In the genomic region with DNA sequence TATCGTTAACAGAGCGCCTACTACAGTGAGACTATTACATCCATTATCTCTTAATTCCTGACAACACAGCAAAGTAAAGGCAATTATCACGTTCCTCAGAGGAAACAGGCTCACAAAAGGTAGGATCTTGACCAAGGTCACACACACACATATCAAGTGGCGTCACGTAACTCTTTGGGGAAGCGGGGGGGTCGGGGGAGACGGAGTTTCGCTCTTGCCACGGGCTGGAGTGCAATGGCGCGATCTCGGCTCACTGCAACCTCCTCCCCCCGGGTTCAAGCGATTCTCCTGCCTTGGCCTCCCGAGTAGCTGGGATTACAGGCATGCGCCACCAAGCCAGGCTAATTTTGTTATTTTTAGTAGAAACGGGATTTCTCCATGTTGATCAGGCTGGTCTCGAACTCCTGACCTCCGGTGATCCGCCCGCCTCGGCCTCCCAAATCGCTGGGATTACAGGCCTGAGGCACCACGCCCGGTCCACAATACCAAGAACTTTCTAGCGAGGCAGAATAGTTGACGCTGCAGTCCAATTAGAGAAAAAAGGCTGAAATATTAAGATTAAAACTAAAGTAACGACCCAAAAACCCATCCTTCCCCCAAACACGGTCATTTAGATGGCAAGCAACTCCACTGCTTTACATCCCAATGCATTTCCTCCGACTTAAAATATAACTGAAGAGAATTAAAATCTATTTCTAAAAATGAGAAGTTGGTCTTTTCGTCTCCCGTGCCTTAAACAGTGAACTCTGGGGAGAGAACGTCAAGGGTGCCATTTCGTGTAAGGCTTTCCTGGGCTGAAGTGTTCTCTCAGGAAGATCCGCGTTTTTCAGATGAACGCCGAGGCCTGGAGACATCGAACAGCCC, we compare ENCODE assay signal across 9 cellular contexts. TPM values are rescaled to one million over a fixed set of nuclear protein-coding genes. Genes with fewer than 3 reads are reported as not detected.
A peak's percentile ranks its signal among the peaks of the same experiment; 100 is the strongest.
DNase-seq lines count a peak whose midpoint lies in the region; ATAC-seq, FAIRE-seq and TF ChIP-seq lines count a peak whose summit lies in the region.
"Had no signal": no experiment of that assay in that cellular context is flagged by ENCODE, and none has a peak within 500 bp of the region (broad histone marks: within the 10 kb centered on the region; RNA-seq: fewer than 3 reads in every experiment).

No MANE protein-coding gene starts in this region.

- H3K27me3 ChIP-seq in muscle layer of colon (ENCODE audit: control insufficient read depth in 1 of 2, insufficient read depth in 2 of 2, low read length in 2 of 2), result no peaks in the 10 kb centered on the region

- intact Hi-C loops in activated CD4-positive, alpha-beta T cell treated with anti-CD3 and anti-CD28 coated beads, Interleukin-2, amount 10 ng/mL, durations not matched to agents 24 days and 14 days (cut with micrococcal nuclease), result loop anchor here (2.0 to 5.0 kb wide), 3 partner anchors 106 to 323 kb away; partner anchors contain the start of genes GTPBP1 and PLA2G6

- DNase-seq in D721Med (ENCODE audit: insufficient read length, low spot score), result no peak
- DNase-seq in M059J (ENCODE audit: low read depth), result peak; percentile 46
- peak; percentile 86 for DNase-seq in activated CD4-positive, alpha-beta T cell treated with anti-CD3 and anti-CD28 coated beads, Interleukin-2, amount 10 ng/mL, durations not matched to agents 24 days and 14 days
- DNase-seq in effector CD4-positive, alpha-beta T cell, result peak; percentile 44
- peak; percentile 16 to 67 (median 40) for DNase-seq in stimulated activated naive CD4-positive, alpha-beta T cell (lab: John Stamatoyannopoulos, UW)
- no peak for DNase-seq in D341Med (ENCODE audit: low spot score)

- H3K27me3 Mint-ChIP-seq in activated CD4-positive, alpha-beta T cell treated with anti-CD3 and anti-CD28 coated beads, Interleukin-2, amount 10 ng/mL, durations not matched to agents 24 days and 14 days, result no peaks in the 10 kb centered on the region

- H3K9me3 Mint-ChIP-seq in activated CD4-positive, alpha-beta T cell treated with anti-CD3 and anti-CD28 coated beads, Interleukin-2, amount 10 ng/mL, durations not matched to agents 24 days and 14 days, result peaks cover 7% of the 10 kb centered on the region

- H3K4me3 Mint-ChIP-seq in activated CD4-positive, alpha-beta T cell treated with anti-CD3 and anti-CD28 coated beads, Interleukin-2, amount 10 ng/mL, durations not matched to agents 24 days and 14 days, result peak overlapping the region; percentile 99

- peak overlapping the region; percentile 81 to 90 for H3K4me3 ChIP-seq in muscle layer of colon (ENCODE audit: low read depth in 1 of 2, low read length in 2 of 2)

- H3K9me3 ChIP-seq in muscle layer of colon (ENCODE audit: low read length), result no peaks in the 10 kb centered on the region

- FAIRE-seq in D721Med (lab: Jason Lieb, UNC), result no peak
- FAIRE-seq: TTC549 had no signal

- H3K9ac ChIP-seq in muscle layer of colon (ENCODE audit: low read length), result peak overlapping the region; percentile 88

- peak; percentile 10 for TF ChIP-seq CTCF in D721Med (IDR thresholded peaks at IDR 0.05; ENCODE audit: insufficient read depth, missing control alignments)

- peaks cover 53% of the 10 kb centered on the region for H3K36me3 Mint-ChIP-seq in activated CD4-positive, alpha-beta T cell treated with anti-CD3 and anti-CD28 coated beads, Interleukin-2, amount 10 ng/mL, durations not matched to agents 24 days and 14 days (ENCODE audit: low read depth)

- peak overlapping the region; percentile 98 for H3K27ac Mint-ChIP-seq in activated CD4-positive, alpha-beta T cell treated with anti-CD3 and anti-CD28 coated beads, Interleukin-2, amount 10 ng/mL, durations not matched to agents 24 days and 14 days

- peaks cover 45% of the 10 kb centered on the region for H3K4me1 Mint-ChIP-seq in activated CD4-positive, alpha-beta T cell treated with anti-CD3 and anti-CD28 coated beads, Interleukin-2, amount 10 ng/mL, durations not matched to agents 24 days and 14 days

- peaks cover 43% of the 10 kb centered on the region for H3K4me1 ChIP-seq in muscle layer of colon (ENCODE audit: insufficient read depth, low read length)

- peaks cover 20% of the 10 kb centered on the region for H3K36me3 ChIP-seq in muscle layer of colon (ENCODE audit: insufficient read depth, low read length)

- ATAC-seq in HG03460 (IDR thresholded peaks at IDR 0.05; ENCODE audit: unreplicated experiment), result no peak

- H3K27ac ChIP-seq in muscle layer of colon (ENCODE audit: low read depth, low read length), result peak overlapping the region; percentile 91

RNA-seq across cellular contexts. Expression of gene DDX17, which starts 1.1 kb away (rescaled TPM):
- total RNA-seq in M059J (2014; rRNA removed; shearing (Covaris generic)), result 233 and 380 TPM in 2 replicates
- 373 and 374 TPM in 2 replicates for total RNA-seq in activated CD4-positive, alpha-beta T cell treated with anti-CD3 and anti-CD28 coated beads, Interleukin-2, amount 10 ng/mL, durations not matched to agents 24 days and 14 days

RNA-seq across cellular contexts. Expression of gene KDELR3, which starts 37.1 kb away (rescaled TPM):
- total RNA-seq in M059J (2014; rRNA removed; shearing (Covaris generic)), result 58.5 and 83.7 TPM in 2 replicates
- total RNA-seq in activated CD4-positive, alpha-beta T cell treated with anti-CD3 and anti-CD28 coated beads, Interleukin-2, amount 10 ng/mL, durations not matched to agents 24 days and 14 days, result 1.1 and 1.3 TPM in 2 replicates

RNA-seq across cellular contexts. Expression of gene KCNJ4, which starts 50.0 kb away (rescaled TPM):
- total RNA-seq in M059J (2014; rRNA removed; shearing (Covaris generic)), result 0.22 and 1.1 TPM in 2 replicates
- not detected in 2 replicates for total RNA-seq in activated CD4-positive, alpha-beta T cell treated with anti-CD3 and anti-CD28 coated beads, Interleukin-2, amount 10 ng/mL, durations not matched to agents 24 days and 14 days

Comparison
In these comparisons a context has a peak if more than half of its experiments do, and no peak if none do; other contexts are left out.
1. DNase-seq: peak in M059J (single experiment), activated CD4-positive, alpha-beta T cell treated with anti-CD3 and anti-CD28 coated beads, Interleukin-2, amount 10 ng/mL, durations not matched to agents 24 days and 14 days (single experiment), effector CD4-positive, alpha-beta T cell (single experiment) and stimulated activated naive CD4-positive, alpha-beta T cell (6 of 6); none in D721Med (single experiment) and D341Med (single experiment).
2. RNA of gene KDELR3, which starts 37.1 kb away (total RNA-seq): 58.5 to 83.7 TPM in M059J; 1.1 to 1.3 TPM in activated CD4-positive, alpha-beta T cell treated with anti-CD3 and anti-CD28 coated beads, Interleukin-2, amount 10 ng/mL, durations not matched to agents 24 days and 14 days; every median in the first group is over 10 times any median in the second.